24 cellular contexts compared by ENCODE assay signal in the genomic region with DNA sequence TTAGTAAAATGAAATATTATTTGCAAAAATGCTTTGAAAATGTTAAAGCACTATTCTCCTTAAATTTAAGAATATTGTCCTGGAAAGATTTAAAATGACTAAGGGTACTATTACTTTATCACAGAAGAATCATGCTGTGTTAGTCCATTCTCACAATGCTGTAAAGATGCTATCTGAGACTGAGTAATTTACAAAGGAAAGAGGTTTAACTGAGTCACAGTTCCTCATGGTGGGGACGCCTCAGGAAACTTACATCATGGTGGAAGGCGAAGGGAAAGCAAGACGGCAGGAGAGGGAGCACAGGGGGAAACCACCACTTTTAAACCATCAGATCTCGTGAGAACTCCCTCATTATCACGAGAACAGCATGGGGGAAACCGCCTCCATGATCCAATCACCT.
DNase-seq lines count a peak whose midpoint lies in the region; ATAC-seq and TF ChIP-seq lines count a peak whose summit lies in the region.
"Had no signal": no experiment of that assay in that cellular context is flagged by ENCODE, and none has a peak within 500 bp of the region (broad histone marks: within the 10 kb centered on the region; RNA-seq: fewer than 3 reads in every experiment).

No MANE protein-coding gene starts in this region.

- H3K56ac ChIP-seq in mesendoderm (ENCODE audit: low read length) = no peak overlapping the region

- H3K9me3 Mint-ChIP-seq in HFFc6 (peaks cover 11% of the 10 kb centered on the region; the same call in 1 of the 2 replicates), endodermal cell (peaks cover 19% of the 10 kb centered on the region)

- no peak overlapping the region for H4K8ac ChIP-seq in mesendoderm (ENCODE audit: low read depth, low read length)

- H3K4me1 ChIP-seq in endodermal cell (ENCODE audit: control insufficient read depth, insufficient read depth, low read length) = no peaks in the 10 kb centered on the region
- H3K4me1 ChIP-seq in mesendoderm (ENCODE audit: control insufficient read depth, low read depth, low read length) = peaks cover 2% of the 10 kb centered on the region
- H3K4me1 ChIP-seq: A549, BE2C, BLaER1 had no signal

- H4K5ac ChIP-seq in mesendoderm (ENCODE audit: low read length) = no peak overlapping the region

- no peak overlapping the region for H3K4me3 Mint-ChIP-seq in HFFc6
- H3K4me3 Mint-ChIP-seq in endodermal cell = no peak overlapping the region
- H3K4me3 Mint-ChIP-seq: CD14-positive monocyte; CD4-positive, CD25-positive, alpha-beta regulatory T cell; CD8-positive, alpha-beta memory T cell had no signal

- H3K27ac ChIP-seq in endodermal cell (ENCODE audit: low read depth, low read length) = no peak overlapping the region
- no peak overlapping the region for H3K27ac ChIP-seq in mesendoderm (ENCODE audit: low read depth, low read length)
- H3K27ac ChIP-seq: 22Rv1, A549, BLaER1 had no signal

- H3K4ac ChIP-seq in mesendoderm (ENCODE audit: low read depth, low read length) = no peak overlapping the region

- H3K4me3 ChIP-seq in endodermal cell (ENCODE audit: low read length) = peak overlapping the region; percentile 3
- no peak overlapping the region for H3K4me3 ChIP-seq in mesendoderm (ENCODE audit: low read length)
- H3K4me3 ChIP-seq: A549, BLaER1, GM12878 had no signal

- H2BK120ac ChIP-seq in mesendoderm (ENCODE audit: low read depth, low read length) = no peak overlapping the region

- H3K4me2 ChIP-seq in mesendoderm (ENCODE audit: low read length) = no peak overlapping the region
- H3K4me2 ChIP-seq: A549, BLaER1 had no signal

- no peaks in the 10 kb centered on the region for H3K79me2 ChIP-seq in mesendoderm (ENCODE audit: control insufficient read depth, insufficient read depth, low read length)

- 74 to 83% methylated on average over 1 to 6 of the region's 6 CpGs for WGBS in endodermal cell (ENCODE audit: insufficient coverage in 1 of 2, insufficient read length in 1 of 2), 2 experiments
- WGBS in mesendoderm (ENCODE audit: extremely low coverage, insufficient coverage, low lambda C conversion rate) = no CpG with 5 or more reads among the region's 6 CpGs

- no peak for ATAC-seq in GM18867 (IDR thresholded peaks at IDR 0.05; ENCODE audit: unreplicated experiment)
- ATAC-seq: A549, GM12878 had no signal

- H3K27ac Mint-ChIP-seq in HFFc6 (peak overlapping the region; percentile 76), endodermal cell (no peak overlapping the region)
- H3K27ac Mint-ChIP-seq: CD4-positive, alpha-beta memory T cell; CD4-positive, CD25-positive, alpha-beta regulatory T cell had no signal

- no peak overlapping the region for H3K18ac ChIP-seq in mesendoderm (ENCODE audit: low read length)

- no peak overlapping the region for H3K23ac ChIP-seq in mesendoderm (ENCODE audit: low read length)

- H3K9ac ChIP-seq in endodermal cell (ENCODE audit: extremely low read depth, low read length, poor library complexity, severe bottlenecking) (no peak overlapping the region), mesendoderm (ENCODE audit: low read length) (no peak overlapping the region)
- H3K9ac ChIP-seq: BLaER1 had no signal

- H2BK5ac ChIP-seq in mesendoderm (ENCODE audit: low read length) = no peak overlapping the region

- H3K36me3 ChIP-seq in endodermal cell (ENCODE audit: control insufficient read depth, insufficient read depth, low read length) (no peaks in the 10 kb centered on the region), mesendoderm (ENCODE audit: control insufficient read depth, insufficient read depth, low read length) (no peaks in the 10 kb centered on the region)
- H3K36me3 ChIP-seq: BE2C had no signal

- H3K36me3 Mint-ChIP-seq in HFFc6 (ENCODE audit: low read depth) = peaks cover 36% of the 10 kb centered on the region
- H3K36me3 Mint-ChIP-seq in endodermal cell (ENCODE audit: low read depth) = peaks cover 11% of the 10 kb centered on the region

- peak; percentile 31 for DNase-seq in EH (ENCODE audit: low read depth)
- DNase-seq in HFFc6 = peak; percentile 14
- DNase-seq in endodermal cell = no peak
- peak; percentile 56 for DNase-seq in mesendoderm
- DNase-seq in AG08396 (ENCODE audit: low spot score) = no peak
- no peak for DNase-seq in iPS-NIHi11 (ENCODE audit: low spot score)
- DNase-seq: BE2C; C1 segment of cervical spinal cord; CD4-positive, alpha-beta memory T cell; CD4-positive, CD25-positive, alpha-beta regulatory T cell; CD8-positive, alpha-beta memory T cell; COR-L47; DMS 273 treated with DMSO at 0.1 percent for 48 hours; DMS153; DMS53; DMS79; DND-41; GDM1 had no signal

- H3K27me3 Mint-ChIP-seq in HFFc6 (ENCODE audit: insufficient read depth) (peaks cover 3% of the 10 kb centered on the region; the same call in 1 of the 2 replicates), endodermal cell (ENCODE audit: insufficient read depth) (no peaks in the 10 kb centered on the region)
- H3K27me3 Mint-ChIP-seq: CD4-positive, alpha-beta memory T cell; CD4-positive, CD25-positive, alpha-beta regulatory T cell; CD8-positive, alpha-beta memory T cell had no signal

- no peak overlapping the region for H2AK5ac ChIP-seq in mesendoderm (ENCODE audit: low read length)

- H3K79me1 ChIP-seq in mesendoderm (ENCODE audit: low read length) = no peaks in the 10 kb centered on the region

- H3K9me3 ChIP-seq in endodermal cell (ENCODE audit: control insufficient read depth, low read length) = peaks cover 24% of the 10 kb centered on the region
- H3K9me3 ChIP-seq: BE2C had no signal

- H3K27me3 ChIP-seq in endodermal cell (ENCODE audit: control insufficient read depth, insufficient read depth, low read length, poor library complexity, severe bottlenecking) (no peaks in the 10 kb centered on the region), mesendoderm (ENCODE audit: insufficient read depth, low read length, poor library complexity) (no peaks in the 10 kb centered on the region)
- H3K27me3 ChIP-seq: BE2C, BLaER1 had no signal

- no peak for TF ChIP-seq CTCF in HFFc6 (IDR thresholded peaks at IDR 0.05)
- no peak for TF ChIP-seq CTCF in endodermal cell (conservative IDR thresholded peaks at IDR 0.05)

- peaks cover 14% of the 10 kb centered on the region for H3K4me1 Mint-ChIP-seq in HFFc6 (ENCODE audit: low read depth)
- no peaks in the 10 kb centered on the region for H3K4me1 Mint-ChIP-seq in endodermal cell
- H3K4me1 Mint-ChIP-seq: CD14-positive monocyte; CD8-positive, alpha-beta memory T cell had no signal

- H2BK15ac ChIP-seq in mesendoderm (replicated peaks; ENCODE audit: low read depth) = no peak overlapping the region

Comparison
In these comparisons a context has a peak if more than half of its experiments do, and no peak if none do; other contexts are left out.
1. DNase-seq: peak in EH (single experiment), HFFc6 (single experiment) and mesendoderm (single experiment); none in endodermal cell (single experiment), AG08396 (single experiment) and iPS-NIHi11 (single experiment).